Comparison of ENCODE assay signal across 31 cellular contexts in the genomic region with DNA sequence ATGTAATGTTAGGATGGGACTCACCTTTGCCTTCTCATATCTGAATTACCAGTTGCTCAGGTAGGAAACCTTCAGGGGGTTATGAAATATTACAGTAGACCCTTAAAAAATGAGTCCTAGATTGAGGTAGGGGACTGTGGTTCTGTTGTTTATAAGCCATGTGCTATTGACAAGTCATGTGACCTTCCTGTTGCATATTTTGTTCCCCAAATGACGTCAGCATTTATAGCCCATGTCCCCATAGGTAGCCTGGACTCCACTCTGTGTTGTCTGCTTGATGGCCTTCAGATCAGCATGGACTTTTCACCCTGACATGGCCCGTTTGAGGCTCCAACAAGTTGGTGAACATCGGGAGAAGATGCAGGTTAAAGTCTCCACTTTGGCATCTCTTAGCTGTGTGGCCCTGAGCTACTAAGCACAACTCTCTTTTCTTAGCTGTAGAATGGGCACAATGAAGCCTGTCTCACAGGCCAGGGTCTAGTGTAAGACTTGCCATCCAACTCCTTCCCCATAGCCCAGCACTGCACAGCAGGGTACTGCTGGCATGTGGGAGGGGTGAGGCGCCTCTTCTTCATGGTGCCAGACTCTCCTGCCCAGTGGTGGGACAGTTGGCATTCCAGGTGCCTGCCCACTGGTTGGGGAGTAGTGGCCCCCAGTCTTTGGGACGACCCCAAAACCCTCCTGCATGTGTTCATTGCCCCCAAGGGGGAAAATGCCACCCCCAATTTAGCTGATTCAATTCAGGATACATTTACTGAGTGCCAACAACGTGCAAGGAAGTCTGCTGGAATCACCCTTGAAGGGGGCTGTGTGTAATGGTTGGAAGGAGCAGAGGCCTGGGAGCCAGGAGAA. TPM values are rescaled to one million over a fixed set of nuclear protein-coding genes. Genes with fewer than 3 reads are reported as not detected.
"Had no signal": no experiment of that assay in that cellular context is flagged by ENCODE, and none has a peak within 500 bp of the region (broad histone marks: within the 10 kb centered on the region; RNA-seq: fewer than 3 reads in every experiment).

No MANE protein-coding gene starts in this region.

- H3K36me3 Mint-ChIP-seq: naive B cell had no signal

- H3K27me3 ChIP-seq: adrenal gland, ascending aorta, left lung, sigmoid colon had no signal

- H3K27ac Mint-ChIP-seq: activated CD4-positive, alpha-beta T cell treated with anti-CD3 and anti-CD28 coated beads, Interleukin-2, amount 10 ng/mL, durations not matched to agents 7 days and 5 days; activated CD8-positive, alpha-beta T cell treated with anti-CD3 and anti-CD28 coated beads for 36 hours; activated naive CD8-positive, alpha-beta T cell; activated T-helper 2 cell treated with anti-CD3 and anti-CD28 coated beads, Interferon-gamma antibody, Interleukin-2, Interleukin-4, amounts not matched to agents 10 μg/mL and 5 μg/mL and 100 μg/mL, durations not matched to agents 14 hours and 24 hours and 36 hours; progenitor cell of endocrine pancreas had no signal

- FAIRE-seq: endometrium, TTC549, urothelium cell line had no signal

- H3K4me1 Mint-ChIP-seq: activated CD4-positive, alpha-beta T cell treated with anti-CD3 and anti-CD28 coated beads, Interleukin-2, amount 10 ng/mL, durations not matched to agents 7 days and 5 days; central memory CD8-positive, alpha-beta T cell; naive B cell; neural crest cell had no signal

- H3K9me3 Mint-ChIP-seq: activated CD4-positive, alpha-beta T cell treated with anti-CD3 and anti-CD28 coated beads, Interleukin-2, amount 10 ng/mL, durations not matched to agents 7 days and 5 days; activated CD8-positive, alpha-beta T cell treated with anti-CD3 and anti-CD28 coated beads for 36 hours; activated T-cell treated with anti-CD3 and anti-CD28 coated beads, Interleukin-2, amount 50 U/mL, for 4 hours; activated T-helper 2 cell treated with anti-CD3 and anti-CD28 coated beads, Interferon-gamma antibody, Interleukin-2, Interleukin-4, amounts not matched to agents 10 μg/mL and 5 μg/mL and 100 μg/mL, durations not matched to agents 14 hours and 24 hours and 36 hours; central memory CD8-positive, alpha-beta T cell had no signal

- H3K4me1 ChIP-seq: adrenal gland, ascending aorta, left lung, sigmoid colon, tibial artery had no signal

- DNase-seq: activated CD4-positive, alpha-beta T cell treated with anti-CD3 and anti-CD28 coated beads, Interleukin-2, amount 10 ng/mL, durations not matched to agents 7 days and 5 days; activated CD4-positive, CD25-positive, alpha-beta regulatory T cell treated with anti-CD3 and anti-CD28 coated beads, Interleukin-2, amount 50 U/mL, for 72 hours; activated CD8-positive, alpha-beta T cell treated with anti-CD3 and anti-CD28 coated beads for 36 hours; activated naive CD4-positive, alpha-beta T cell; activated T-cell treated with anti-CD3 and anti-CD28 coated beads, Interleukin-2, amount 50 U/mL, for 4 hours; cortex of kidney; erythroblast; foreskin keratinocyte; left lung; naive B cell; retina; sigmoid colon; stimulated activated CD4-positive, alpha-beta T cell treated with anti-CD3 and anti-CD28 coated beads, Interleukin-2, amount 100 ng/mL, for 48 hours; stimulated activated CD8-positive, alpha-beta memory T cell treated with anti-CD3 and anti-CD28 coated beads, Interleukin-4, amount 100 ng/mL, for 48 hours; stimulated activated naive CD4-positive, alpha-beta T cell; substantia nigra; WERI-Rb-1 had no signal

- H3K27me3 Mint-ChIP-seq: activated CD8-positive, alpha-beta T cell treated with anti-CD3 and anti-CD28 coated beads for 36 hours; activated naive CD8-positive, alpha-beta T cell; central memory CD8-positive, alpha-beta T cell had no signal

- H3K9me3 ChIP-seq: adrenal gland, left lung, sigmoid colon, tibial artery had no signal

- H3K4me3 Mint-ChIP-seq: activated CD4-positive, alpha-beta T cell treated with anti-CD3 and anti-CD28 coated beads, Interleukin-2, amount 10 ng/mL, durations not matched to agents 7 days and 5 days; activated CD8-positive, alpha-beta T cell treated with anti-CD3 and anti-CD28 coated beads for 36 hours; activated naive CD8-positive, alpha-beta T cell; activated T-cell treated with anti-CD3 and anti-CD28 coated beads, Interleukin-2, amount 50 U/mL, for 4 hours; central memory CD8-positive, alpha-beta T cell; naive B cell; neural crest cell had no signal

- H3K27ac ChIP-seq: adrenal gland, ascending aorta, foreskin keratinocyte, left lung, sigmoid colon, tibial artery, WERI-Rb-1 had no signal

- H3K36me3 ChIP-seq: adrenal gland, ascending aorta, left lung, sigmoid colon, tibial artery, WERI-Rb-1 had no signal

- H3K4me3 ChIP-seq: adrenal gland, ascending aorta, left lung, lung, sigmoid colon, tibial artery had no signal

- ATAC-seq: activated CD8-positive, alpha-beta T cell treated with anti-CD3 and anti-CD28 coated beads for 36 hours; activated T-cell treated with anti-CD3 and anti-CD28 coated beads, Interleukin-2, amount 50 U/mL, for 4 hours; foreskin keratinocyte; left lung had no signal

RNA-seq across cellular contexts. Expression of a gene that starts 36.1 kb away (rescaled TPM):
- total RNA-seq: ascending aorta, glomerular endothelial cell, mesenteric fat pad, neural crest cell had no signal
